Comparison of ENCODE assay signal across 7 cellular contexts in the genomic region with DNA sequence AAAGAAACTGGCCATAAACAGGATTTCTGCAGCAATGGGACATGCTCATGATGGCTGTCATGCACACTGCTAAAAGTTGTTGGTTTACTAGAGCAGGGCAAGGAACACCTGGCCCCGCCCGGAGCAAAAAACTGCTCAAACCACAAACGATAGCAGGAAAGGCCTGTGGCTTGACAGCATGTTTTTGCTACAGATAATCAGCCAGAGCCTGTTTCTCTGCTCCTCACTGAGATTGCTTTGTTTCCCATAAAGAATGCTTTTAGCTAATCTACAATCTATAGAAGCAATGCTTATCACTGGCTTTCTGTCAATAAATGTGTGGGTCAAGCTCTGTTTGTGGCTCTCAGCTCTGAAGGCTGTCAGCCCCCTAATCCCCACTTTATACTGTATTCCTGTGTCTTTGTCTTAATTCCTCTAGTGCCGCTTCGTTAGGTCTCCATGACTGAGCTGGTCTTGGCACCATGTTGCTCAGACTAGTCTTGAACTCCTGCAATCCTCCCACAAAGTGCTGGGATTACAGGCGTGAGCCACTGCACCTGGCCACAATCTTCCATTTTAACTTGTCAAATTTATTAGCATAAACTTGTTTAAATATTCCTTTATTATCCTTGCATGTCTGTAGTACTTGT. TPM values are rescaled to one million over a fixed set of nuclear protein-coding genes. Genes with fewer than 3 reads are reported as not detected.
DNase-seq lines count a peak whose midpoint lies in the region; FAIRE-seq and TF ChIP-seq lines count a peak whose summit lies in the region.
"Not testable (repeated sequence)": the region's sequence is repeated elsewhere in the genome, so short reads cannot be mapped to it uniquely, and the experiment has no call there.

No MANE protein-coding gene starts in this region.

- H2BK5ac ChIP-seq in trophoblast cell (ENCODE audit: low read depth, low read length, poor library complexity): peak overlapping the region; percentile 26

- BruUV-seq in mammary epithelial cell (replicated peaks; lab: Mats Ljungman, UMichigan): not testable (repeated sequence)

- not testable (repeated sequence) for H3K18ac ChIP-seq in trophoblast cell (ENCODE audit: low read length)

- dilution Hi-C loops in mammary epithelial cell (cut with HindIII; ENCODE audit: low sequenced_read_pairs); keratinocyte (cut with MboI; ENCODE audit: extremely low pct_ligation_motif_present, low sequenced_read_pairs): not testable (repeated sequence)

- TF ChIP-seq CTCF in D721Med (IDR thresholded peaks at IDR 0.05; ENCODE audit: insufficient read depth, missing control alignments); Loucy (conservative IDR thresholded peaks at IDR 0.05; ENCODE audit: low read length); WERI-Rb-1 (IDR thresholded peaks at IDR 0.05; ENCODE audit: low read depth, low read length); mammary epithelial cell (conservative IDR thresholded peaks at IDR 0.05 in 1 of 2, IDR thresholded peaks at IDR 0.05 in 1 of 2; ENCODE audit: extremely low read depth in 1 of 2, insufficient read depth in 1 of 2, low read depth in 1 of 2, low read length in 2 of 2); keratinocyte (optimal IDR thresholded peaks at IDR 0.05 in 1 of 3, IDR thresholded peaks at IDR 0.05 in 1 of 3, conservative IDR thresholded peaks at IDR 0.05 in 1 of 3; ENCODE audit: extremely low read depth in 1 of 3, insufficient read depth in 2 of 3, low read length in 3 of 3): not testable (repeated sequence)

- not testable (repeated sequence) for H4K20me1 ChIP-seq in Loucy (ENCODE audit: insufficient read depth, low read length, poor library complexity, severe bottlenecking); mammary epithelial cell (ENCODE audit: insufficient read depth, low read length); keratinocyte (ENCODE audit: control insufficient read depth, extremely low read depth, insufficient read depth, low read length)

- H3K14ac ChIP-seq in trophoblast cell (ENCODE audit: low read length): not testable (repeated sequence)

- H3K9me2 ChIP-seq in Loucy (replicated peaks; ENCODE audit: low read depth, low read length): not testable (repeated sequence)

- not testable (repeated sequence) for H3K27me3 ChIP-seq in Loucy (ENCODE audit: insufficient read depth, low read length, poor library complexity, severe bottlenecking); WERI-Rb-1 (ENCODE audit: insufficient read depth, low read depth, severe bottlenecking); mammary epithelial cell (ENCODE audit: insufficient read depth, low read length); keratinocyte (ENCODE audit: control insufficient read depth, extremely low read depth, insufficient read depth, low read length); trophoblast cell (ENCODE audit: insufficient read depth, low read length)

- H3K9me3 Mint-ChIP-seq in activated T-helper 2 cell treated with anti-CD3 and anti-CD28 coated beads, Interferon-gamma antibody, Interleukin-2, Interleukin-4, amounts not matched to agents 10 μg/mL and 5 μg/mL and 100 μg/mL, durations not matched to agents 14 hours and 24 hours and 36 hours: peaks cover 23% of the 10 kb centered on the region

- not testable (repeated sequence) for H4K91ac ChIP-seq in trophoblast cell (ENCODE audit: low read depth, low read length)

- H3K4me1 ChIP-seq in Loucy (ENCODE audit: insufficient read depth, low read length, poor library complexity, severe bottlenecking): peaks cover 44% of the 10 kb centered on the region
- not testable (repeated sequence) for H3K4me1 ChIP-seq in mammary epithelial cell (ENCODE audit: insufficient read depth, low read length); keratinocyte (ENCODE audit: control insufficient read depth, extremely low read depth, insufficient read depth, low read length); trophoblast cell (ENCODE audit: control insufficient read depth in 1 of 2, insufficient read depth in 2 of 2, low read length in 2 of 2)

- not testable (repeated sequence) for H2AFZ ChIP-seq in Loucy (ENCODE audit: low read length); mammary epithelial cell (ENCODE audit: low read depth, low read length); keratinocyte (ENCODE audit: control insufficient read depth, low read length); trophoblast cell (ENCODE audit: insufficient read depth, low read length, poor library complexity)

- H3K4me2 ChIP-seq in Loucy (ENCODE audit: low read depth, low read length, poor library complexity, severe bottlenecking) (peak overlapping the region; percentile 65), trophoblast cell (ENCODE audit: low read length) (peak overlapping the region; percentile 5)
- H3K4me2 ChIP-seq in mammary epithelial cell (ENCODE audit: insufficient read depth, low read depth, low read length); keratinocyte (ENCODE audit: control insufficient read depth, extremely low read depth, insufficient read depth, low read depth, low read length): not testable (repeated sequence)

- H3K9me3 ChIP-seq in Loucy (ENCODE audit: insufficient read depth, low read depth, low read length); WERI-Rb-1 (ENCODE audit: severe bottlenecking); mammary epithelial cell (replicated peaks; ENCODE audit: insufficient read depth, low read length); keratinocyte (ENCODE audit: control insufficient read depth, low read depth, low read length); trophoblast cell (ENCODE audit: insufficient read depth, low read depth, low read length): not testable (repeated sequence)

- H3K27me3 Mint-ChIP-seq in activated T-helper 2 cell treated with anti-CD3 and anti-CD28 coated beads, Interferon-gamma antibody, Interleukin-2, Interleukin-4, amounts not matched to agents 10 μg/mL and 5 μg/mL and 100 μg/mL, durations not matched to agents 14 hours and 24 hours and 36 hours (ENCODE audit: low read depth): not testable (repeated sequence)

- peaks cover 37% of the 10 kb centered on the region for H3K4me1 Mint-ChIP-seq in activated T-helper 2 cell treated with anti-CD3 and anti-CD28 coated beads, Interferon-gamma antibody, Interleukin-2, Interleukin-4, amounts not matched to agents 10 μg/mL and 5 μg/mL and 100 μg/mL, durations not matched to agents 14 hours and 24 hours and 36 hours (ENCODE audit: low read depth)

- peak overlapping the region; percentile 45 for H3K4me3 Mint-ChIP-seq in activated T-helper 2 cell treated with anti-CD3 and anti-CD28 coated beads, Interferon-gamma antibody, Interleukin-2, Interleukin-4, amounts not matched to agents 10 μg/mL and 5 μg/mL and 100 μg/mL, durations not matched to agents 14 hours and 24 hours and 36 hours (ENCODE audit: low read depth)

- intact Hi-C loops in activated T-helper 2 cell treated with anti-CD3 and anti-CD28 coated beads, Interferon-gamma antibody, Interleukin-2, Interleukin-4, amounts not matched to agents 10 μg/mL and 5 μg/mL and 100 μg/mL, durations not matched to agents 14 hours and 24 hours and 36 hours (cut with micrococcal nuclease); mammary epithelial cell (cut with micrococcal nuclease): not testable (repeated sequence)

- H2AK5ac ChIP-seq in trophoblast cell (ENCODE audit: low read length): not testable (repeated sequence)

- peak overlapping the region; percentile 40 for H3K4me3 ChIP-seq in Loucy (ENCODE audit: low read length, poor library complexity, severe bottlenecking)
- H3K4me3 ChIP-seq in WERI-Rb-1 (ENCODE audit: low read depth, low read length); mammary epithelial cell (replicated peaks in 1 of 3; ENCODE audit: insufficient read depth in 1 of 3, low read depth in 2 of 3, low read length in 3 of 3); keratinocyte (ENCODE audit: control insufficient read depth in 2 of 3, extremely low read depth in 1 of 3, insufficient read depth in 2 of 3, low read depth in 1 of 3, low read length in 3 of 3); trophoblast cell (ENCODE audit: low read depth, low read length): not testable (repeated sequence)

- H2BK120ac ChIP-seq in trophoblast cell (ENCODE audit: insufficient read depth, low read length, poor library complexity): not testable (repeated sequence)

- H3K36me3 ChIP-seq in Loucy (ENCODE audit: insufficient read depth, low read length); WERI-Rb-1; mammary epithelial cell (ENCODE audit: insufficient read depth, low read length); keratinocyte (ENCODE audit: control insufficient read depth in 2 of 2, extremely low read depth in 1 of 2, insufficient read depth in 2 of 2, low read length in 2 of 2); trophoblast cell (ENCODE audit: control insufficient read depth in 1 of 2, insufficient read depth in 2 of 2, low read length in 2 of 2): not testable (repeated sequence)

- 61% methylated on average over 6 of the region's 6 CpGs for WGBS in mammary epithelial cell (ENCODE audit: low coverage, missing lambda C conversion rate)
- no CpG with 5 or more reads among the region's 6 CpGs for WGBS in trophoblast cell (ENCODE audit: extremely low coverage, insufficient coverage, insufficient read length)

- not testable (repeated sequence) for H4K12ac ChIP-seq in trophoblast cell (ENCODE audit: low read depth, low read length)

- not testable (repeated sequence) for H3F3A ChIP-seq in Loucy (ENCODE audit: low read depth)

- not testable (repeated sequence) for H3K9ac ChIP-seq in Loucy (ENCODE audit: low read depth, low read length, poor library complexity, severe bottlenecking); mammary epithelial cell (ENCODE audit: insufficient read depth, low read length); keratinocyte (ENCODE audit: control insufficient read depth, extremely low read depth, insufficient read depth, low read length); trophoblast cell (ENCODE audit: low read length)

- H3K27ac ChIP-seq in WERI-Rb-1; mammary epithelial cell (ENCODE audit: insufficient read depth, low read depth, low read length); keratinocyte (ENCODE audit: control insufficient read depth, insufficient read depth, low read length): not testable (repeated sequence)
- H3K27ac ChIP-seq in trophoblast cell (ENCODE audit: low read depth, low read length): peak overlapping the region; percentile 65

- H3K9me1 ChIP-seq in keratinocyte (ENCODE audit: control insufficient read depth, extremely low read depth, insufficient read depth, low read length): not testable (repeated sequence)

- not testable (repeated sequence) for DNase-seq in D721Med (ENCODE audit: insufficient read length, low spot score); keratinocyte (ENCODE audit: low read depth, low spot score)
- peak; percentile 53 for DNase-seq in WERI-Rb-1
- peak; percentile 16 for DNase-seq in activated T-helper 2 cell treated with anti-CD3 and anti-CD28 coated beads, Interferon-gamma antibody, Interleukin-2, Interleukin-4, amounts not matched to agents 10 μg/mL and 5 μg/mL and 100 μg/mL, durations not matched to agents 14 hours and 24 hours and 36 hours (ENCODE audit: low spot score)
- peak; percentile 61 for DNase-seq in mammary epithelial cell
- peak; percentile 51 to 75 for DNase-seq in trophoblast cell

- H3K27ac Mint-ChIP-seq in activated T-helper 2 cell treated with anti-CD3 and anti-CD28 coated beads, Interferon-gamma antibody, Interleukin-2, Interleukin-4, amounts not matched to agents 10 μg/mL and 5 μg/mL and 100 μg/mL, durations not matched to agents 14 hours and 24 hours and 36 hours: not testable (repeated sequence)

- not testable (repeated sequence) for H3K4ac ChIP-seq in trophoblast cell (ENCODE audit: low read depth, low read length)

- peaks cover 20% of the 10 kb centered on the region for H3K36me3 Mint-ChIP-seq in activated T-helper 2 cell treated with anti-CD3 and anti-CD28 coated beads, Interferon-gamma antibody, Interleukin-2, Interleukin-4, amounts not matched to agents 10 μg/mL and 5 μg/mL and 100 μg/mL, durations not matched to agents 14 hours and 24 hours and 36 hours (ENCODE audit: low read depth)

- peak; percentile 63 for FAIRE-seq in D721Med (lab: Jason Lieb, UNC)
- FAIRE-seq in keratinocyte (lab: Jason Lieb, UNC): peak; percentile 80

- in situ Hi-C loops in mammary epithelial cell (cut with MboI; ENCODE audit: low sequenced_read_pairs in 2 of 2): not testable (repeated sequence)

- H2BK12ac ChIP-seq in trophoblast cell (ENCODE audit: low read length): not testable (repeated sequence)

- not testable (repeated sequence) for H4K8ac ChIP-seq in trophoblast cell (ENCODE audit: low read depth, low read length)

- H3K79me1 ChIP-seq in trophoblast cell (ENCODE audit: low read length): not testable (repeated sequence)

- not testable (repeated sequence) for H3K79me2 ChIP-seq in Loucy (ENCODE audit: insufficient read depth, low read length); mammary epithelial cell (ENCODE audit: insufficient read depth, low read length); keratinocyte (ENCODE audit: control insufficient read depth, insufficient read depth, low read length); trophoblast cell (ENCODE audit: control insufficient read depth, insufficient read depth, low read length, poor library complexity)

- CTCF ChIA-PET in mammary epithelial cell (lab: Charles Lee; ENCODE audit: low non-redundant PET): not testable (repeated sequence)

- not testable (repeated sequence) for H3K23ac ChIP-seq in trophoblast cell (ENCODE audit: low read length)

RNA-seq across cellular contexts. Expression of a gene that starts 26.8 kb away (rescaled TPM):
- 10.3 and 12.0 TPM in 2 replicates for total RNA-seq in activated T-helper 2 cell treated with anti-CD3 and anti-CD28 coated beads, Interferon-gamma antibody, Interleukin-2, Interleukin-4, amounts not matched to agents 10 μg/mL and 5 μg/mL and 100 μg/mL, durations not matched to agents 14 hours and 24 hours and 36 hours
- total RNA-seq in mammary epithelial cell: 1 to 10 TPM; 3.0 to 3.3 TPM
- polyA plus RNA-seq in mammary epithelial cell (1.9 TPM), keratinocyte (0.37 to 0.71 TPM (median 0.46 TPM) in 3 replicates)
- polyA minus RNA-seq in mammary epithelial cell (7.8 TPM), keratinocyte (1.7 to 4.7 TPM (median 1.8 TPM) in 3 replicates)
- polyA plus RNA-seq in keratinocyte (2011; ENCODE audit: low read depth): 0.31 TPM
- polyA plus RNA-seq in keratinocyte (2011; cell fraction: cytosol; rRNA removed): 0.27 TPM in 2 replicates
- polyA plus RNA-seq in keratinocyte (2011; cell fraction: nucleus; rRNA removed): 0.83 and 1.0 TPM in 2 replicates
- 0.37 and 0.57 TPM in 2 replicates for polyA plus RNA-seq in keratinocyte (2012; ENCODE audit: low replicate concordance)
- 0.77 TPM for polyA minus RNA-seq in keratinocyte (2011; cell fraction: cytosol; rRNA and poly(A)+ RNA removed)
- 1.8 and 2.5 TPM in 2 replicates for polyA minus RNA-seq in keratinocyte (2011; cell fraction: nucleus; rRNA and poly(A)+ RNA removed)
- 10.4 and 12.1 TPM in 2 replicates for polyA plus RNA-seq in trophoblast cell (2013)
